ENCODE assay signal across 2 cellular contexts in the genomic region with DNA sequence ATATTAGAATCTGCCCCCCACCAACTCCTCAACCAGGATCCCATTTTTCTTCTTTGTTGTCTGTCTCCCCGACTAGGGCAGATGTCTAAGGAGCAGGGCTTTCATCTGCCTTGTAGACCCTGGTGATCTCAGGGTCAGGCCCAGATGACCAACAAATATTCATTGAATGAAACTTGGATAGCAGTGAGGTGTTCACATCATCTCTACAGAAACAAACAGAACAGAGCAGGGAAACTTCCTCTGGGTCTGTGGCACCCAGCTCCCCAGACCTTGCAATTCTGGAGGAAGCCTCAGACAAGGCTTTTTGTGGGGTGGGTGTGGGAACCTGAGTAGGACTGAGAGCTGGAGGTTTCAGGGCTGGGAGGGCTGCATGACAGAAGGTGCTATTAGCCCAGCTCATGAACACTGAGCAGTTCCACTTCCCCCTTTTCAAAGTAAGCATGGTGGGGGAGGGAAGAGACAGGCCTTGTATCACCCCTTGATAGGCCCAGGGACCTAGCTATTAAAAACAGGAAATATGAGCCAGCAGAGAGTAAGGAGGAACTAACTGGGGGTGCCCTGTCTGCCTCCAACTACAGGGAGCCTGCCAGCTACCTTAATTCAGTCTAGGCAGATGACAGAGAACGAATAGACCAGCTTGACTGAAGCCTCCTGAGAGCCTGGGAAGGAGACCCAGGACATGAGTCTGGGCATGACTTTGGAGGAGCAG.
TF ChIP-seq lines count a peak whose summit lies in the region.

No MANE protein-coding gene starts in this region.

TF ChIP-seq in GM23338, 12 proteins besides CTCF, POLR2A, EP300 and RAD21 (continued from another document):
- TF ChIP-seq, protein P1, sequence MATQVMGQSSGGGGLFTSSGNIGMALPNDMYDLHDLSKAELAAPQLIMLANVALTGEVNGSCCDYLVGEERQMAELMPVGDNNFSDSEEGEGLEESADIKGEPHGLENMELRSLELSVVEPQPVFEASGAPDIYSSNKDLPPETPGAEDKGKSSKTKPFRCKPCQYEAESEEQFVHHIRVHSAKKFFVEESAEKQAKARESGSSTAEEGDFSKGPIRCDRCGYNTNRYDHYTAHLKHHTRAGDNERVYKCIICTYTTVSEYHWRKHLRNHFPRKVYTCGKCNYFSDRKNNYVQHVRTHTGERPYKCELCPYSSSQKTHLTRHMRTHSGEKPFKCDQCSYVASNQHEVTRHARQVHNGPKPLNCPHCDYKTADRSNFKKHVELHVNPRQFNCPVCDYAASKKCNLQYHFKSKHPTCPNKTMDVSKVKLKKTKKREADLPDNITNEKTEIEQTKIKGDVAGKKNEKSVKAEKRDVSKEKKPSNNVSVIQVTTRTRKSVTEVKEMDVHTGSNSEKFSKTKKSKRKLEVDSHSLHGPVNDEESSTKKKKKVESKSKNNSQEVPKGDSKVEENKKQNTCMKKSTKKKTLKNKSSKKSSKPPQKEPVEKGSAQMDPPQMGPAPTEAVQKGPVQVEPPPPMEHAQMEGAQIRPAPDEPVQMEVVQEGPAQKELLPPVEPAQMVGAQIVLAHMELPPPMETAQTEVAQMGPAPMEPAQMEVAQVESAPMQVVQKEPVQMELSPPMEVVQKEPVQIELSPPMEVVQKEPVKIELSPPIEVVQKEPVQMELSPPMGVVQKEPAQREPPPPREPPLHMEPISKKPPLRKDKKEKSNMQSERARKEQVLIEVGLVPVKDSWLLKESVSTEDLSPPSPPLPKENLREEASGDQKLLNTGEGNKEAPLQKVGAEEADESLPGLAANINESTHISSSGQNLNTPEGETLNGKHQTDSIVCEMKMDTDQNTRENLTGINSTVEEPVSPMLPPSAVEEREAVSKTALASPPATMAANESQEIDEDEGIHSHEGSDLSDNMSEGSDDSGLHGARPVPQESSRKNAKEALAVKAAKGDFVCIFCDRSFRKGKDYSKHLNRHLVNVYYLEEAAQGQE (IDR thresholded peaks at IDR 0.05; ENCODE audit: unreplicated experiment), result no peak
- TF ChIP-seq NANOG (IDR thresholded peaks at IDR 0.05; ENCODE audit: borderline replicate concordance) (no peak), ZNF331 (CRISPR knock-in tag; IDR thresholded peaks at IDR 0.05; ENCODE audit: low read depth) (no peak)

TF ChIP-seq in K562, 482 proteins besides CTCF, POLR2A, EP300 and RAD21 (continued from another document):
- TF ChIP-seq ZNF740 (CRISPR knock-in tag; IDR thresholded peaks at IDR 0.05) (no peak), ZNF740 (tag; IDR thresholded peaks at IDR 0.05) (no peak), ZNF584 (CRISPR knock-in tag; IDR thresholded peaks at IDR 0.05; ENCODE audit: low read depth) (peak; percentile 58; the same call in 1 of the 2 replicates), L3MBTL2 (IDR thresholded peaks at IDR 0.05) (peak; percentile 39; the same call in 1 of the 2 replicates), MNT (conservative IDR thresholded peaks at IDR 0.05) (0 out of 4 replicates have a peak, but pooled peaks of 1 of the 2 experiments have one; percentile 27), FOSL1 (tag; conservative IDR thresholded peaks at IDR 0.05) (no peak), PKNOX1 (IDR thresholded peaks at IDR 0.05) (peak; percentile 76; the same call in 1 of the 2 replicates), RCOR1 (IDR thresholded peaks at IDR 0.05; ENCODE audit: borderline replicate concordance in 1 of 2, low read depth in 2 of 2, low read length in 2 of 2) (0 out of 4 replicates have a peak, but pooled peaks of 1 of the 2 experiments have one; percentile 29), PTBP1 (IDR thresholded peaks at IDR 0.05; ENCODE audit: low read depth, low read length) (no peak), KAT7 (CRISPR knock-in tag; IDR thresholded peaks at IDR 0.05; ENCODE audit: borderline replicate concordance) (no peak), ZNF589 (CRISPR knock-in tag; IDR thresholded peaks at IDR 0.05; ENCODE audit: low read depth) (0 out of 2 replicates have a peak, but pooled peaks have one; percentile 21), RBM17 (IDR thresholded peaks at IDR 0.05; ENCODE audit: borderline replicate concordance, low read depth, low read length) (no peak), PML (IDR thresholded peaks at IDR 0.05; ENCODE audit: low read length) (peak; percentile 23; the same call in 1 of the 2 replicates), SOX6 (IDR thresholded peaks at IDR 0.05) (peak; percentile 40; the same call in 1 of the 2 replicates), ZFP36 (IDR thresholded peaks at IDR 0.05; ENCODE audit: low read depth, low read length, partially characterized antibody) (peak; percentile 52), ARID1B (IDR thresholded peaks at IDR 0.05) (peak; percentile 29; the same call in 1 of the 2 replicates), ZNF175 (CRISPR knock-in tag; IDR thresholded peaks at IDR 0.05; ENCODE audit: low read depth) (peak; percentile 49; the same call in 1 of the 2 replicates)
- TF ChIP-seq, protein P2, sequence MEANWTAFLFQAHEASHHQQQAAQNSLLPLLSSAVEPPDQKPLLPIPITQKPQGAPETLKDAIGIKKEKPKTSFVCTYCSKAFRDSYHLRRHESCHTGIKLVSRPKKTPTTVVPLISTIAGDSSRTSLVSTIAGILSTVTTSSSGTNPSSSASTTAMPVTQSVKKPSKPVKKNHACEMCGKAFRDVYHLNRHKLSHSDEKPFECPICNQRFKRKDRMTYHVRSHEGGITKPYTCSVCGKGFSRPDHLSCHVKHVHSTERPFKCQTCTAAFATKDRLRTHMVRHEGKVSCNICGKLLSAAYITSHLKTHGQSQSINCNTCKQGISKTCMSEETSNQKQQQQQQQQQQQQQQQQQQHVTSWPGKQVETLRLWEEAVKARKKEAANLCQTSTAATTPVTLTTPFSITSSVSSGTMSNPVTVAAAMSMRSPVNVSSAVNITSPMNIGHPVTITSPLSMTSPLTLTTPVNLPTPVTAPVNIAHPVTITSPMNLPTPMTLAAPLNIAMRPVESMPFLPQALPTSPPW (CRISPR knock-in tag; IDR thresholded peaks at IDR 0.05), result 0 out of 2 replicates have a peak, but pooled peaks have one; percentile 43
